Comparison of ENCODE assay signal across 1 cellular context in the genomic region with DNA sequence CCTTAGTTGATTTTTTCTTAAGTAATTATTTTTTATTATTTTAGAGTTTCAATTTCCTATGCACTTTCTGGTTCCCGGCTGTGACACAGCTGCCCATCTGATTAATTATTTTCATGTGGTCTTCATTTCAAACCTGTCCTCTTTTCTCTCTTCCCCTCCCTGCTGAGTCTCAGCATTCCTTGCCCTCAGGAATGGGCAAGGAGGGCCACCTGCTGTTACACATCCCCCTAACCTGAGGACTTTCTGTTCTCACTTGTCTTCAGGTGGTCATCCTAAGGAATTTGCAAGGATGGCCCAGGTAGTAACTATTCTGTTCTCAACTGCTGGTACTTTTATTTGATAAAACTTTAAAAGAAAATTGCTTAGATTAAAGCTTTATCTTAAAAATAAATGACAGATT.
TF ChIP-seq lines count a peak whose summit lies in the region.

No MANE protein-coding gene starts in this region.

TF ChIP-seq in H1, 55 proteins besides CTCF, POLR2A, EP300 and RAD21 (continued from another document):
- TF ChIP-seq CHD1 (IDR thresholded peaks at IDR 0.05; ENCODE audit: low read depth, low read length), result no peak
- peak; percentile 72; the same call in 1 of the 2 replicates for TF ChIP-seq TCF12 (IDR thresholded peaks at IDR 0.05; ENCODE audit: low read depth, low read length)
- TF ChIP-seq GABPA (IDR thresholded peaks at IDR 0.05; ENCODE audit: borderline replicate concordance, insufficient read depth, low read length), result no peak
- TF ChIP-seq RBBP5 (IDR thresholded peaks at IDR 0.05; ENCODE audit: borderline replicate concordance, low read depth, low read length), result no peak
- no peak for TF ChIP-seq SP2 (IDR thresholded peaks at IDR 0.05; ENCODE audit: low read length)
- no peak for TF ChIP-seq MAX (IDR thresholded peaks at IDR 0.05)
- TF ChIP-seq ATF3 (IDR thresholded peaks at IDR 0.05; ENCODE audit: insufficient read depth, low read depth, low read length), result no peak
- TF ChIP-seq RFX5 (IDR thresholded peaks at IDR 0.05; ENCODE audit: borderline replicate concordance, low read depth, low read length), result no peak
- TF ChIP-seq USF2 (IDR thresholded peaks at IDR 0.05; ENCODE audit: low read length), result no peak
- no peak for TF ChIP-seq NRF1 (IDR thresholded peaks at IDR 0.05; ENCODE audit: low read depth, low read length)
- TF ChIP-seq CEBPB (IDR thresholded peaks at IDR 0.05; ENCODE audit: low read depth, low read length), result no peak
- TF ChIP-seq TEAD4 (IDR thresholded peaks at IDR 0.05; ENCODE audit: low read depth, low read length), result peak; percentile 96
- no peak for TF ChIP-seq YY1 (IDR thresholded peaks at IDR 0.05; ENCODE audit: low read depth, low read length)
- TF ChIP-seq E2F6 (IDR thresholded peaks at IDR 0.05), result no peak
- no peak for TF ChIP-seq JUND (IDR thresholded peaks at IDR 0.05; ENCODE audit: low read length)
- no peak for TF ChIP-seq MAFK (IDR thresholded peaks at IDR 0.05; ENCODE audit: low read depth, low read length)
- no peak for TF ChIP-seq SP4 (IDR thresholded peaks at IDR 0.05; ENCODE audit: low read length)
- TF ChIP-seq, protein P1, sequence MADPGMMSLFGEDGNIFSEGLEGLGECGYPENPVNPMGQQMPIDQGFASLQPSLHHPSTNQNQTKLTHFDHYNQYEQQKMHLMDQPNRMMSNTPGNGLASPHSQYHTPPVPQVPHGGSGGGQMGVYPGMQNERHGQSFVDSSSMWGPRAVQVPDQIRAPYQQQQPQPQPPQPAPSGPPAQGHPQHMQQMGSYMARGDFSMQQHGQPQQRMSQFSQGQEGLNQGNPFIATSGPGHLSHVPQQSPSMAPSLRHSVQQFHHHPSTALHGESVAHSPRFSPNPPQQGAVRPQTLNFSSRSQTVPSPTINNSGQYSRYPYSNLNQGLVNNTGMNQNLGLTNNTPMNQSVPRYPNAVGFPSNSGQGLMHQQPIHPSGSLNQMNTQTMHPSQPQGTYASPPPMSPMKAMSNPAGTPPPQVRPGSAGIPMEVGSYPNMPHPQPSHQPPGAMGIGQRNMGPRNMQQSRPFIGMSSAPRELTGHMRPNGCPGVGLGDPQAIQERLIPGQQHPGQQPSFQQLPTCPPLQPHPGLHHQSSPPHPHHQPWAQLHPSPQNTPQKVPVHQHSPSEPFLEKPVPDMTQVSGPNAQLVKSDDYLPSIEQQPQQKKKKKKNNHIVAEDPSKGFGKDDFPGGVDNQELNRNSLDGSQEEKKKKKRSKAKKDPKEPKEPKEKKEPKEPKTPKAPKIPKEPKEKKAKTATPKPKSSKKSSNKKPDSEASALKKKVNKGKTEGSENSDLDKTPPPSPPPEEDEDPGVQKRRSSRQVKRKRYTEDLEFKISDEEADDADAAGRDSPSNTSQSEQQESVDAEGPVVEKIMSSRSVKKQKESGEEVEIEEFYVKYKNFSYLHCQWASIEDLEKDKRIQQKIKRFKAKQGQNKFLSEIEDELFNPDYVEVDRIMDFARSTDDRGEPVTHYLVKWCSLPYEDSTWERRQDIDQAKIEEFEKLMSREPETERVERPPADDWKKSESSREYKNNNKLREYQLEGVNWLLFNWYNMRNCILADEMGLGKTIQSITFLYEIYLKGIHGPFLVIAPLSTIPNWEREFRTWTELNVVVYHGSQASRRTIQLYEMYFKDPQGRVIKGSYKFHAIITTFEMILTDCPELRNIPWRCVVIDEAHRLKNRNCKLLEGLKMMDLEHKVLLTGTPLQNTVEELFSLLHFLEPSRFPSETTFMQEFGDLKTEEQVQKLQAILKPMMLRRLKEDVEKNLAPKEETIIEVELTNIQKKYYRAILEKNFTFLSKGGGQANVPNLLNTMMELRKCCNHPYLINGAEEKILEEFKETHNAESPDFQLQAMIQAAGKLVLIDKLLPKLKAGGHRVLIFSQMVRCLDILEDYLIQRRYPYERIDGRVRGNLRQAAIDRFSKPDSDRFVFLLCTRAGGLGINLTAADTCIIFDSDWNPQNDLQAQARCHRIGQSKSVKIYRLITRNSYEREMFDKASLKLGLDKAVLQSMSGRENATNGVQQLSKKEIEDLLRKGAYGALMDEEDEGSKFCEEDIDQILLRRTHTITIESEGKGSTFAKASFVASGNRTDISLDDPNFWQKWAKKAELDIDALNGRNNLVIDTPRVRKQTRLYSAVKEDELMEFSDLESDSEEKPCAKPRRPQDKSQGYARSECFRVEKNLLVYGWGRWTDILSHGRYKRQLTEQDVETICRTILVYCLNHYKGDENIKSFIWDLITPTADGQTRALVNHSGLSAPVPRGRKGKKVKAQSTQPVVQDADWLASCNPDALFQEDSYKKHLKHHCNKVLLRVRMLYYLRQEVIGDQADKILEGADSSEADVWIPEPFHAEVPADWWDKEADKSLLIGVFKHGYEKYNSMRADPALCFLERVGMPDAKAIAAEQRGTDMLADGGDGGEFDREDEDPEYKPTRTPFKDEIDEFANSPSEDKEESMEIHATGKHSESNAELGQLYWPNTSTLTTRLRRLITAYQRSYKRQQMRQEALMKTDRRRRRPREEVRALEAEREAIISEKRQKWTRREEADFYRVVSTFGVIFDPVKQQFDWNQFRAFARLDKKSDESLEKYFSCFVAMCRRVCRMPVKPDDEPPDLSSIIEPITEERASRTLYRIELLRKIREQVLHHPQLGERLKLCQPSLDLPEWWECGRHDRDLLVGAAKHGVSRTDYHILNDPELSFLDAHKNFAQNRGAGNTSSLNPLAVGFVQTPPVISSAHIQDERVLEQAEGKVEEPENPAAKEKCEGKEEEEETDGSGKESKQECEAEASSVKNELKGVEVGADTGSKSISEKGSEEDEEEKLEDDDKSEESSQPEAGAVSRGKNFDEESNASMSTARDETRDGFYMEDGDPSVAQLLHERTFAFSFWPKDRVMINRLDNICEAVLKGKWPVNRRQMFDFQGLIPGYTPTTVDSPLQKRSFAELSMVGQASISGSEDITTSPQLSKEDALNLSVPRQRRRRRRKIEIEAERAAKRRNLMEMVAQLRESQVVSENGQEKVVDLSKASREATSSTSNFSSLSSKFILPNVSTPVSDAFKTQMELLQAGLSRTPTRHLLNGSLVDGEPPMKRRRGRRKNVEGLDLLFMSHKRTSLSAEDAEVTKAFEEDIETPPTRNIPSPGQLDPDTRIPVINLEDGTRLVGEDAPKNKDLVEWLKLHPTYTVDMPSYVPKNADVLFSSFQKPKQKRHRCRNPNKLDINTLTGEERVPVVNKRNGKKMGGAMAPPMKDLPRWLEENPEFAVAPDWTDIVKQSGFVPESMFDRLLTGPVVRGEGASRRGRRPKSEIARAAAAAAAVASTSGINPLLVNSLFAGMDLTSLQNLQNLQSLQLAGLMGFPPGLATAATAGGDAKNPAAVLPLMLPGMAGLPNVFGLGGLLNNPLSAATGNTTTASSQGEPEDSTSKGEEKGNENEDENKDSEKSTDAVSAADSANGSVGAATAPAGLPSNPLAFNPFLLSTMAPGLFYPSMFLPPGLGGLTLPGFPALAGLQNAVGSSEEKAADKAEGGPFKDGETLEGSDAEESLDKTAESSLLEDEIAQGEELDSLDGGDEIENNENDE (IDR thresholded peaks at IDR 0.05; ENCODE audit: insufficient replicate concordance, low read length), result peak; percentile 64
- peak; percentile 40; the same call in 1 of the 2 replicates for TF ChIP-seq SP1 (IDR thresholded peaks at IDR 0.05; ENCODE audit: low read depth, low read length)
- no peak for TF ChIP-seq RXRA (IDR thresholded peaks at IDR 0.05; ENCODE audit: insufficient read depth, low read depth, low read length)
- TF ChIP-seq BRCA1 (IDR thresholded peaks at IDR 0.05; ENCODE audit: low read depth, low read length), result no peak
- TF ChIP-seq KDM1A (IDR thresholded peaks at IDR 0.05; ENCODE audit: borderline replicate concordance, low read length), result peak; percentile 18; the same call in 1 of the 2 replicates
- no peak for TF ChIP-seq NANOG (IDR thresholded peaks at IDR 0.05; ENCODE audit: insufficient read depth, low read depth, low read length, poor library complexity, severe bottlenecking)
- TF ChIP-seq POU5F1 (IDR thresholded peaks at IDR 0.05; ENCODE audit: low read depth, low read length), result no peak
- no peak for TF ChIP-seq ZNF274 (IDR thresholded peaks at IDR 0.05; ENCODE audit: borderline replicate concordance, extremely low read depth, low read length)
- no peak for TF ChIP-seq SUZ12 (IDR thresholded peaks at IDR 0.05; ENCODE audit: low read length)
- no peak for TF ChIP-seq CTBP2 (IDR thresholded peaks at IDR 0.05; ENCODE audit: borderline replicate concordance, insufficient read depth, insufficient read length, low read length)
- no peak for TF ChIP-seq SIRT6 (IDR thresholded peaks at IDR 0.05; ENCODE audit: low read length)
